Comparison of ENCODE assay signal across 8 cellular contexts in the genomic region with DNA sequence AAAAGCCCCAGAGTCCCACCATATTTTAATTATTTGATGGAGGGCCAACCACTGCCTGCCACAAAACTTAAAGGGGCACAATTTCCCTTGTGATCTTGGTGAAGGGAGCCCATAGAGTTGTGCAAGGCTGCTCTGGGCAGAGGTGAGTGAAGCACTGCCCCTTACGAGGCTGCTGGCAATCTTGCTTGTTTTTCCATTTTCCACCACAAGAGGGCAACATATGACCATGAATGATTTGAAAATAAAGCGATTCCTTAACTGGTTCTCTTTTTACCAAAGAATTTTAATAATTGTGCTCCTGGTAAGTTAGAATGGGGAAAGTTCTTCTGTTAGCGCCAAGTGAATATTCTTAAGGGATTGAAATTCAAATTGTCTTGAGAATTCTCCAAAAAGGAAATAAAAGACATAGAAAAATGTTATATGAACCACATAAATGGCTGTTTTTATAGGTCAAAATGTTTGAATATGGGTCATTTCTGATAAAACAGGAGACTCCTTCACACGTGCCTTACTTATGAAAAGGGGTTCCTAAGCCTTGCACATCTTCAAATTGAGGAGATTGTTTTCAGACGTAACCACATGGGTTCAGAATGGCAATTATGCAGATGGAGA. TPM values are rescaled to one million over a fixed set of nuclear protein-coding genes. Genes with fewer than 3 reads are reported as not detected.
A peak's percentile ranks its signal among the peaks of the same experiment; 100 is the strongest.
DNase-seq lines count a peak whose midpoint lies in the region; ATAC-seq and TF ChIP-seq lines count a peak whose summit lies in the region.

No MANE protein-coding gene starts in this region.

- H3K27me3 ChIP-seq in adipocyte (replicated peaks; ENCODE audit: control insufficient read depth, insufficient read depth, low read length) (no peaks in the 10 kb centered on the region), gastrocnemius medialis (no peaks in the 10 kb centered on the region)

- no peak for TF ChIP-seq POLR2A in NB4 (IDR thresholded peaks at IDR 0.05; ENCODE audit: extremely low read depth, insufficient read length)
- TF ChIP-seq POLR2A in gastrocnemius medialis (IDR thresholded peaks at IDR 0.05): no peak

- in situ Hi-C loops in gastrocnemius medialis (cut with MboI; ENCODE audit: low sequenced_read_pairs in 4 of 4): loop anchor here in 3 of 4 donors (10.0 kb wide), 3 partner anchors 519 to 629 kb away; no protein-coding TSS in a partner anchor

- H3K4me1 ChIP-seq in adipocyte (ENCODE audit: control insufficient read depth, insufficient read depth, low read length): peaks cover 60% of the 10 kb centered on the region
- H3K4me1 ChIP-seq in gastrocnemius medialis: peaks cover 78 to 94% of the 10 kb centered on the region in 2 donors

- H3K36me3 ChIP-seq in adipocyte (ENCODE audit: control insufficient read depth, insufficient read depth, low read length, severe bottlenecking) (peaks cover 17% of the 10 kb centered on the region), gastrocnemius medialis (no peaks in the 10 kb centered on the region)

- TF ChIP-seq CTCF in NB4 (IDR thresholded peaks at IDR 0.05; ENCODE audit: low read depth, low read length): peak; percentile 42
- TF ChIP-seq CTCF in gastrocnemius medialis (IDR thresholded peaks at IDR 0.05 in 4 of 5, conservative IDR thresholded peaks at IDR 0.05 in 1 of 5): peak; percentile 73 to 86 (median 84)

- ATAC-seq in GM21529 (IDR thresholded peaks at IDR 0.05; ENCODE audit: unreplicated experiment) (peak; percentile 75), left cardiac atrium (peak; percentile 69 to 79), gastrocnemius medialis (peak; percentile 27 to 38), HG02571 (IDR thresholded peaks at IDR 0.05; ENCODE audit: unreplicated experiment) (no peak)

- H3K4me3 ChIP-seq in NB4 (ENCODE audit: low read depth, low read length) (no peak overlapping the region), adipocyte (ENCODE audit: low read length) (no peak overlapping the region), gastrocnemius medialis (no peak overlapping the region)

- intact Hi-C loops in left cardiac atrium (cut with DNase I): loop anchor here in 1 of 2 donors (2.0 to 5.0 kb wide), 2 partner anchors 521 to 629 kb away; no protein-coding TSS in a partner anchor
- intact Hi-C loops in gastrocnemius medialis (cut with DNase I; ENCODE audit: low total_unique reads): loop anchor here (1.0 to 10.0 kb wide), 5 partner anchors 156 to 1809 kb away; partner anchors contain the start of genes LEPR, LEPROT and ROR1

- peak overlapping the region; percentile 91 to 99 (median 96) for H3K27ac ChIP-seq in gastrocnemius medialis

- peak overlapping the region; percentile 66 for H3K9ac ChIP-seq in adipocyte (ENCODE audit: low read length)

- H3K9me3 ChIP-seq in adipocyte (ENCODE audit: control insufficient read depth, low read length): no peaks in the 10 kb centered on the region
- H3K9me3 ChIP-seq in gastrocnemius medialis: no peaks in the 10 kb centered on the region

- DNase-seq in DMS 273 (lab: John Stamatoyannopoulos, UW; ENCODE audit: unreplicated experiment): peak; percentile 92
- DNase-seq in NB4 (ENCODE audit: low read depth): peak; percentile 75
- peak; percentile 40 for DNase-seq in T follicular helper cell (ENCODE audit: low read depth)
- DNase-seq in adipocyte (ENCODE audit: low read depth): peak; percentile 91
- peak; percentile 34 for DNase-seq in left cardiac atrium
- peak; percentile 50 to 74 for DNase-seq in gastrocnemius medialis

RNA-seq across cellular contexts. Expression of gene PGM1, which starts 22.7 kb away (rescaled TPM):
- 100 to 1,000 TPM; 150 to 180 TPM for total RNA-seq in left cardiac atrium
- total RNA-seq in gastrocnemius medialis: 100 to 1,000 TPM; 320 to 713 (median 666) TPM

Comparison
In these comparisons a context has a peak if more than half of its experiments do, and no peak if none do; other contexts are left out.
1. DNase-seq: peak in every context shown above with its lines; median percentile 92 in DMS 273; 91 in adipocyte; 75 in NB4; 62 in gastrocnemius medialis; 40 in T follicular helper cell; 34 in left cardiac atrium.